Comparison of ENCODE assay signal across 19 cellular contexts in the genomic region with DNA sequence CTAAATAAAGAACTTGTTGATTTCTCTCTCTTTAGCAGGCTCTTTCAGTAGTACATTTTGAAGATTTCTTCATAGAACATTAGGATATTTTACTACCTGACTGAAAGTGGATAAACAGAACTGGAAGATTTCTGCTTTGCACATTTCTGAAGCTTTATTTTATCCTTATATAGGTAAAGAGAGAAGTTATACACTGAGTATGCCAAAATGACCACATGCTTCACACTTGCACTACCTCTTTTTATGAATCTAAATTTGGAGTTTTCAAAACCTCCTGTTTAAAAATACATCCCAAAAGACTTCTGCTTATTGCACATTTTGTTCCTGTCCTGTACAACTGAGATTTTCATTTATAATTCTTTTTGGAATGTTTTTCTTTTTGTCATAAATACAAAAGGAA.
DNase-seq lines count a peak whose midpoint lies in the region; ATAC-seq, FAIRE-seq and TF ChIP-seq lines count a peak whose summit lies in the region.
"Had no signal": no experiment of that assay in that cellular context is flagged by ENCODE, and none has a peak within 500 bp of the region (broad histone marks: within the 10 kb centered on the region; RNA-seq: fewer than 3 reads in every experiment).

No MANE protein-coding gene starts in this region.

- POLR2A ChIA-PET in activated CD8-positive, alpha-beta T cell treated with anti-CD3 and anti-CD28 coated beads for 36 hours (lab: Charles Lee), result no interaction called here
- POLR2A ChIA-PET in HEK293T (lab: Yijun Ruan, JAX), result no interaction called here

- ATAC-seq in GM19351 (IDR thresholded peaks at IDR 0.05; ENCODE audit: unreplicated experiment), result peak; percentile 76
- no peak for ATAC-seq in activated CD8-positive, alpha-beta T cell treated with anti-CD3 and anti-CD28 coated beads for 36 hours
- ATAC-seq: activated T-helper 17 cell treated with anti-CD3 and anti-CD28 coated beads, Interleukin-2, amount 50 U/mL, for 72 hours; esophagus mucosa; heart right ventricle; HepG2 had no signal

- no peaks in the 10 kb centered on the region for H3K9me3 ChIP-seq in small intestine (ENCODE audit: control insufficient read depth, low read depth)
- no peaks in the 10 kb centered on the region for H3K9me3 ChIP-seq in prostate gland
- H3K9me3 ChIP-seq: BE2C, heart right ventricle, upper lobe of left lung had no signal

- TF ChIP-seq POLR2A in prostate gland (IDR thresholded peaks at IDR 0.05), result no peak

- H3K27ac ChIP-seq in small intestine (ENCODE audit: low read depth in 1 of 2, low read length in 1 of 2) (no peak overlapping the region), prostate gland (peak overlapping the region in 1 of 2 donors; percentile 23)
- H3K27ac ChIP-seq: heart right ventricle had no signal

- no peaks in the 10 kb centered on the region for H3K27me3 Mint-ChIP-seq in IgD-negative memory B cell
- peaks cover 2% of the 10 kb centered on the region for H3K27me3 Mint-ChIP-seq in activated CD8-positive, alpha-beta T cell treated with anti-CD3 and anti-CD28 coated beads for 36 hours

- H3K36me3 ChIP-seq in small intestine (ENCODE audit: control insufficient read depth in 2 of 2, insufficient read depth in 2 of 2, low read length in 2 of 2), result no peaks in the 10 kb centered on the region
- no peaks in the 10 kb centered on the region for H3K36me3 ChIP-seq in prostate gland
- H3K36me3 ChIP-seq: BE2C, heart right ventricle, upper lobe of left lung had no signal

- peak; percentile 82 for FAIRE-seq in small intestine (lab: Jason Lieb, UNC)
- FAIRE-seq: HepG2 had no signal

- H3K36me3 Mint-ChIP-seq in IgD-negative memory B cell, result no peaks in the 10 kb centered on the region
- no peaks in the 10 kb centered on the region for H3K36me3 Mint-ChIP-seq in activated CD8-positive, alpha-beta T cell treated with anti-CD3 and anti-CD28 coated beads for 36 hours (ENCODE audit: low read depth)

- CTCF ChIA-PET in activated CD8-positive, alpha-beta T cell treated with anti-CD3 and anti-CD28 coated beads for 36 hours (lab: Charles Lee), result no interaction called here
- CTCF ChIA-PET in HEK293T (lab: Yijun Ruan, JAX), result no interaction called here

- no peak overlapping the region for H3K4me3 ChIP-seq in small intestine (ENCODE audit: low read depth in 1 of 2, low read length in 2 of 2)
- no peak overlapping the region for H3K4me3 ChIP-seq in prostate gland
- H3K4me3 ChIP-seq: heart right ventricle, upper lobe of left lung had no signal

- intact Hi-C loops in activated CD8-positive, alpha-beta T cell treated with anti-CD3 and anti-CD28 coated beads for 36 hours (cut with micrococcal nuclease), result no loop called here
- intact Hi-C loops in prostate gland (cut with DNase I), result loop anchor here (10.0 kb wide), 1 partner anchor 70 kb away; no protein-coding TSS in a partner anchor

- TF ChIP-seq CTCF in activated CD8-positive, alpha-beta T cell treated with anti-CD3 and anti-CD28 coated beads for 36 hours (IDR thresholded peaks at IDR 0.05), result no peak
- no peak for TF ChIP-seq CTCF in prostate gland (IDR thresholded peaks at IDR 0.05)

- peaks cover 33 to 53% (median 52%) of the 10 kb centered on the region in 3 donors for H3K4me1 Mint-ChIP-seq in IgD-negative memory B cell
- no peaks in the 10 kb centered on the region for H3K4me1 Mint-ChIP-seq in activated CD8-positive, alpha-beta T cell treated with anti-CD3 and anti-CD28 coated beads for 36 hours (ENCODE audit: low read depth)
- H3K4me1 Mint-ChIP-seq: activated T-helper 17 cell treated with anti-CD3 and anti-CD28 coated beads, Interleukin-2, amount 50 U/mL, for 72 hours had no signal

- DNase-seq in SKM-1 (lab: John Stamatoyannopoulos, UW; ENCODE audit: unreplicated experiment) (peak; percentile 43), small intestine (no peak), prostate gland (ENCODE audit: low spot score) (no peak), HEK293T (ENCODE audit: extremely low spot score) (no peak)
- no peak for DNase-seq in activated CD8-positive, alpha-beta T cell treated with anti-CD3 and anti-CD28 coated beads for 36 hours
- no peak for DNase-seq in activated effector memory CD4-positive, alpha-beta T cell treated with anti-CD3 and anti-CD28 coated beads, Interleukin-2, amount 50 U/mL, for 16 hours
- DNase-seq: activated CD4-positive, alpha-beta T cell treated with anti-CD3 and anti-CD28 coated beads, Interleukin-2, amount 50 U/mL, for 48 hours; amygdala; BE2C; cortex of kidney; heart right ventricle; NCI-H446 treated with DMSO at 0.1 percent for 48 hours; RPMI8226; upper lobe of left lung had no signal

- no peaks in the 10 kb centered on the region for H3K4me1 ChIP-seq in small intestine (ENCODE audit: control insufficient read depth in 2 of 2, insufficient read depth in 1 of 2, low read depth in 1 of 2, low read length in 1 of 2)
- no peaks in the 10 kb centered on the region for H3K4me1 ChIP-seq in prostate gland (replicated peaks)
- H3K4me1 ChIP-seq: BE2C had no signal

- H3K9me3 Mint-ChIP-seq in IgD-negative memory B cell, result no peaks in the 10 kb centered on the region
- H3K9me3 Mint-ChIP-seq in activated CD8-positive, alpha-beta T cell treated with anti-CD3 and anti-CD28 coated beads for 36 hours, result no peaks in the 10 kb centered on the region
- H3K9me3 Mint-ChIP-seq: activated T-helper 17 cell treated with anti-CD3 and anti-CD28 coated beads, Interleukin-2, amount 50 U/mL, for 72 hours had no signal

- H3K27me3 ChIP-seq in small intestine (ENCODE audit: control insufficient read depth in 2 of 2, insufficient read depth in 2 of 2, low read length in 2 of 2) (no peaks in the 10 kb centered on the region), prostate gland (replicated peaks; ENCODE audit: insufficient read depth) (no peaks in the 10 kb centered on the region)
- H3K27me3 ChIP-seq: BE2C, heart right ventricle, upper lobe of left lung had no signal

- H3K4me3 Mint-ChIP-seq in IgD-negative memory B cell, result peak overlapping the region in 3 of 4 donors; percentile 46 to 81 (median 67)
- no peak overlapping the region for H3K4me3 Mint-ChIP-seq in activated CD8-positive, alpha-beta T cell treated with anti-CD3 and anti-CD28 coated beads for 36 hours
- H3K4me3 Mint-ChIP-seq: activated T-helper 17 cell treated with anti-CD3 and anti-CD28 coated beads, Interleukin-2, amount 50 U/mL, for 72 hours had no signal

- H3K27ac Mint-ChIP-seq in IgD-negative memory B cell, result no peak overlapping the region
- H3K27ac Mint-ChIP-seq in activated CD8-positive, alpha-beta T cell treated with anti-CD3 and anti-CD28 coated beads for 36 hours, result no peak overlapping the region
- H3K27ac Mint-ChIP-seq: activated T-helper 17 cell treated with anti-CD3 and anti-CD28 coated beads, Interleukin-2, amount 50 U/mL, for 72 hours had no signal

TF ChIP-seq in HEK293T, 16 proteins besides CTCF, POLR2A, EP300 and RAD21:
- no peak for TF ChIP-seq HDGF (IDR thresholded peaks at IDR 0.05; ENCODE audit: borderline replicate concordance)
- no peak for TF ChIP-seq ELF4 (IDR thresholded peaks at IDR 0.05)
- no peak for TF ChIP-seq SP1 (IDR thresholded peaks at IDR 0.05)
- no peak for TF ChIP-seq SUZ12 (IDR thresholded peaks at IDR 0.05)
- TF ChIP-seq ARNT (IDR thresholded peaks at IDR 0.05), result no peak
- TF ChIP-seq FOXK2 (IDR thresholded peaks at IDR 0.05), result no peak
- no peak for TF ChIP-seq L3MBTL2 (conservative IDR thresholded peaks at IDR 0.05)
- TF ChIP-seq FOXA1 (IDR thresholded peaks at IDR 0.05), result no peak
- no peak for TF ChIP-seq TARDBP (IDR thresholded peaks at IDR 0.05)
- TF ChIP-seq CTBP1 (IDR thresholded peaks at IDR 0.05; ENCODE audit: borderline replicate concordance), result no peak
- no peak for TF ChIP-seq NFRKB (IDR thresholded peaks at IDR 0.05)
- TF ChIP-seq, protein P1, sequence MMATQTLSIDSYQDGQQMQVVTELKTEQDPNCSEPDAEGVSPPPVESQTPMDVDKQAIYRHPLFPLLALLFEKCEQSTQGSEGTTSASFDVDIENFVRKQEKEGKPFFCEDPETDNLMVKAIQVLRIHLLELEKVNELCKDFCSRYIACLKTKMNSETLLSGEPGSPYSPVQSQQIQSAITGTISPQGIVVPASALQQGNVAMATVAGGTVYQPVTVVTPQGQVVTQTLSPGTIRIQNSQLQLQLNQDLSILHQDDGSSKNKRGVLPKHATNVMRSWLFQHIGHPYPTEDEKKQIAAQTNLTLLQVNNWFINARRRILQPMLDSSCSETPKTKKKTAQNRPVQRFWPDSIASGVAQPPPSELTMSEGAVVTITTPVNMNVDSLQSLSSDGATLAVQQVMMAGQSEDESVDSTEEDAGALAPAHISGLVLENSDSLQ (IDR thresholded peaks at IDR 0.05), result no peak
TF ChIP-seq in HEK293T: peak in this region for 0.
